Comparison of ENCODE assay signal across 8 cellular contexts in the genomic region with DNA sequence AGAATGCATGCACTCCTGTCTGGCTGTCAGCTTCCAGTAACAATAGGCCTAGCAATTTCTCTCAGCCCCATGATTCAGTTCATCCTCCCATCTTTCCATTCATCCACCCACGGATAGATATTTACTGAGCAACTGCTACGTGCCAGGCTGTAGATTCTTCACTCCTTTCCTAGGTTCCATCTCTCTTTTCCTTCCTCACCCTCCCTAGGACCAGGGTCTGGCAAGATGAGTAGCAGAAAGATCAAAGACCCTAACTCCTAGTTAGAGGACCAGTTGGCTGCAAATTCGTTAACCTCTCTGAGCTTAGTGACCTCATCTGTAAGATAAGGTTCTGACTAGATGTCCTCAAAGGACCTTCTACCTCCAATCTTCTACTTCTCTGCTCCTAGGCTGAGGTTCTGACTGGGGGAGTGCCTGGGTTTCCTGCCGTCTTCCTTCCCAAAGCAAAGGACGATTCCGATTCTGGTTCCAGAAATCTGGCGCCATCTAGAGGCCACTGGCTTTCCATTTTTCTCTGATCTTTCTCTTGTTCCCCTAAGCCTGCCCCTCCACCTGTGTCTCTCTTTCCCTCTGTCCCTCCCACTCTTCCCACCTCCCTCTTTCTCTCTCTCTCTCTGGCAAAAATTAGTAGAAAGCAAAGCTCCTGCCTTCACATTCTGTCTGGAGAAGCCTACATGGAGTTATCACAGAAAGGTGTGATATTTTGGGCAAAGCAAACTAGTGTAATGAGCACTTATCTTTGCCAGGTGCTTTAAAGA. TPM values are rescaled to one million over a fixed set of nuclear protein-coding genes. Genes with fewer than 3 reads are reported as not detected.
DNase-seq lines count a peak whose midpoint lies in the region; ATAC-seq, FAIRE-seq and TF ChIP-seq lines count a peak whose summit lies in the region.

No MANE protein-coding gene starts in this region.

- no peak for TF ChIP-seq EP300 in transverse colon (IDR thresholded peaks at IDR 0.05; ENCODE audit: low read depth)

- 22 to 25% methylated on average over 7 of the region's 7 CpGs for whole genome bisulfite sequencing in pancreas, 2 donors
- 4 to 30% methylated on average over 4 to 7 of the region's 7 CpGs for WGBS in transverse colon (ENCODE audit: low coverage in 1 of 2), 2 donors

- no peak for TF ChIP-seq POLR2A in transverse colon (IDR thresholded peaks at IDR 0.05)

- H3K4me3 ChIP-seq in SJCRH30, result no peak overlapping the region
- no peak overlapping the region for H3K4me3 ChIP-seq in pancreas
- no peak overlapping the region for H3K4me3 ChIP-seq in transverse colon

- ATAC-seq in pancreas (peak in 3 of 4 donors; percentile 75 to 88 (median 80)), HG02623 (IDR thresholded peaks at IDR 0.05; ENCODE audit: unreplicated experiment) (no peak)

- intact Hi-C loops in pancreas (cut with DNase I) (loop anchor here in 1 of 3 donors (2.0 to 10.0 kb wide), 2 partner anchors 208 to 304 kb away; no protein-coding TSS in a partner anchor), transverse colon (cut with DNase I; ENCODE audit: low total_unique reads) (loop anchor here (5.0 kb wide), 2 partner anchors 197 to 212 kb away; no protein-coding TSS in a partner anchor)

- peaks cover 17% of the 10 kb centered on the region for H3K4me1 ChIP-seq in SJCRH30
- H3K4me1 ChIP-seq in pancreas, result no peaks in the 10 kb centered on the region
- no peaks in the 10 kb centered on the region for H3K4me1 ChIP-seq in transverse colon

- H3K27ac ChIP-seq in SJCRH30 (no peak overlapping the region), pancreas (no peak overlapping the region), transverse colon (no peak overlapping the region)

- no peaks in the 10 kb centered on the region for H3K36me3 ChIP-seq in SJCRH30
- H3K36me3 ChIP-seq in pancreas, result no peaks in the 10 kb centered on the region
- H3K36me3 ChIP-seq in transverse colon, result no peaks in the 10 kb centered on the region

- H3K27me3 ChIP-seq in SJCRH30, result no peaks in the 10 kb centered on the region
- H3K27me3 ChIP-seq in pancreas, result no peaks in the 10 kb centered on the region
- no peaks in the 10 kb centered on the region for H3K27me3 ChIP-seq in transverse colon

- FAIRE-seq in frontal cortex (lab: Jason Lieb, UNC) (peak; percentile 42), pancreas (lab: Jason Lieb, UNC) (no peak)

- TF ChIP-seq CTCF in pancreas (IDR thresholded peaks at IDR 0.05) (peak; percentile 46 to 72 (median 55)), transverse colon (IDR thresholded peaks at IDR 0.05) (peak; percentile 66 to 79 (median 76))

- H3K9me3 ChIP-seq in SJCRH30 (replicated peaks), result no peaks in the 10 kb centered on the region
- no peaks in the 10 kb centered on the region for H3K9me3 ChIP-seq in pancreas
- no peaks in the 10 kb centered on the region for H3K9me3 ChIP-seq in transverse colon

- in situ Hi-C loops in transverse colon (cut with MboI; ENCODE audit: low pct_ligation_motif_present in 1 of 4, low pct_unique_long_range_greater_than_20kb in 1 of 4, low sequenced_read_pairs in 3 of 4), result loop anchor here in 3 of 4 donors (5.0 to 25.0 kb wide), 3 partner anchors 204 to 297 kb away; no protein-coding TSS in a partner anchor

- DNase-seq in DMS153 treated with DMSO at 0.1 percent for 48 hours (lab: John Stamatoyannopoulos, UW; ENCODE audit: unreplicated experiment), result peak; percentile 78
- peak; percentile 60 for DNase-seq in LHCN-M2 (ENCODE audit: low read depth)
- peak; percentile 60 to 87 for DNase-seq in SJCRH30
- peak; percentile 39 for DNase-seq in activated effector memory CD4-positive, alpha-beta T cell treated with Interleukin-2 at 50 U/mL for 16 hours
- peak; percentile 59 to 79 for DNase-seq in frontal cortex (ENCODE audit: low spot score in 2 of 2)
- DNase-seq in pancreas, result peak in 5 of 6 donors; percentile 11 to 70 (median 48)
- peak; percentile 77 for DNase-seq in transverse colon

RNA-seq across cellular contexts. Expression of gene TBATA, which starts 26.2 kb away (rescaled TPM):
- total RNA-seq in LHCN-M2 (2014; rRNA removed), result not detected in 2 replicates
- polyA plus RNA-seq in LHCN-M2 (2012), result not detected
- not detected in 2 replicates for total RNA-seq in SJCRH30 (2014; rRNA removed; shearing (Covaris generic))
- total RNA-seq in frontal cortex, result not detected
- total RNA-seq in pancreas, result not detected
- polyA plus RNA-seq in pancreas, result not detected
- total RNA-seq in transverse colon, result not detected

RNA-seq across cellular contexts. Expression of gene SGPL1, which starts 56.8 kb away (rescaled TPM):
- total RNA-seq in LHCN-M2 (2014; rRNA removed) (21.5 and 25.2 TPM in 2 replicates), frontal cortex (40.4 TPM), pancreas (10 to 100 TPM; 28.8 to 55.8 (median 34.8) TPM), transverse colon (10 to 100 TPM; 24.9 to 65.4 (median 61.3) TPM)
- polyA plus RNA-seq in LHCN-M2 (2012), result 20.1 TPM
- 37.9 and 41.4 TPM in 2 replicates for total RNA-seq in SJCRH30 (2014; rRNA removed; shearing (Covaris generic))
- 10 to 100 TPM; 12.0 to 14.4 TPM for polyA plus RNA-seq in pancreas
